In the genomic region with DNA sequence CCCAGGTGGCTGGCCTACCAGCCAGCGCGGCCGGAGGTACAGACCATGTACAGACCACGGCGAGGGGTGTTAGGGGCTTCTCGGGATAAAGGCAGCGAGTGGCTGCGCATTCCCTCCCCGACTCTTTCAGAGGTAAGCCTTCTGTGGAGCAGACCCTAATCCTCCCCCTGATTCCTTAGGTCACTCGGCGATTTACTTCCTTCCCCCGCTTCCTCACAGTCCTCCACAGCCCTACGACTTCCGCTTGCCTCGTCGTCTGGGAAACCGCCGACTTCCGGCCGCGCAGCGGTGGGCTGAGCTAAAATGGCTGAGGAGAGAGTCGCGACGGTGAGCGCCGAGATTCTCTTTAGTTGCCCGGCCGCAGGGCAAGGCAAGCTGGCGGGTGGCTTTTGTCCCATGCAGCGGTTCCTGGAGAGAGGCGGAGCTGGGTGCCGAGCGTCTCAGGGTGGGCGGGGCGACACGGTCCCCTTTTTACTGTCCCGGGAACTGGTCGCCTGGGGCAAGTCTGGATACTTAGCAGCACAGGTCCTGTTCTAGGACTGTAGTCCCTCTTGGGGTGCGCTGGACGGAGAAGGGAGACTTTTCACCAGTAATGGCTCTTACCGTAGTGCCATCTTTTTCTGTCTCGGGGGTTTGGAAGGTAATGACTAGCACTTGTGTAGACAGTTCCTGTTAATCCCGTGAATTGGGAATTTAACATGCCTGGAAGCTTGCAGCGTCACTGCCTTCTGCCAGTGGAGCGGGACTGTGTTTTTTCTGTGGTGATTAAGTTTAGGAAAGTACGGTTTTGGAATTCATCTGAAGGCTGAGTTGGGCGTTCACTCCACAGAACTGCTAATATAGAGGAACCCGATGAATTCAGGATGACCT, we compare ENCODE assay signal across 8 cellular contexts. TPM values are rescaled to one million over a fixed set of nuclear protein-coding genes. Genes with fewer than 3 reads are reported as not detected.
A peak's percentile ranks its signal among the peaks of the same experiment; 100 is the strongest.
DNase-seq lines count a peak whose midpoint lies in the region; ATAC-seq and TF ChIP-seq lines count a peak whose summit lies in the region.

A gene with protein sequence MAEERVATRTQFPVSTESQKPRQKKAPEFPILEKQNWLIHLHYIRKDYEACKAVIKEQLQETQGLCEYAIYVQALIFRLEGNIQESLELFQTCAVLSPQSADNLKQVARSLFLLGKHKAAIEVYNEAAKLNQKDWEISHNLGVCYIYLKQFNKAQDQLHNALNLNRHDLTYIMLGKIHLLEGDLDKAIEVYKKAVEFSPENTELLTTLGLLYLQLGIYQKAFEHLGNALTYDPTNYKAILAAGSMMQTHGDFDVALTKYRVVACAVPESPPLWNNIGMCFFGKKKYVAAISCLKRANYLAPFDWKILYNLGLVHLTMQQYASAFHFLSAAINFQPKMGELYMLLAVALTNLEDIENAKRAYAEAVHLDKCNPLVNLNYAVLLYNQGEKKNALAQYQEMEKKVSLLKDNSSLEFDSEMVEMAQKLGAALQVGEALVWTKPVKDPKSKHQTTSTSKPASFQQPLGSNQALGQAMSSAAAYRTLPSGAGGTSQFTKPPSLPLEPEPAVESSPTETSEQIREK (plus strand): TSS at position 283 of the 870 bp plus-strand sequence. CDS start 21 bp downstream, at position 304.
A gene with protein sequence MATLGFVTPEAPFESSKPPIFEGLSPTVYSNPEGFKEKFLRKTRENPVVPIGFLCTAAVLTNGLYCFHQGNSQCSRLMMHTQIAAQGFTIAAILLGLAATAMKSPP (minus strand): TSS at position 258 of the 870 bp plus-strand sequence. CDS start 9,808 bp downstream, outside the sequence.

- peak within 1 kb of the TSS; percentile 92 for H3K9ac ChIP-seq in mesendoderm (ENCODE audit: low read length)

- H4K5ac ChIP-seq in mesendoderm (ENCODE audit: low read length): peak within 1 kb of the TSS; percentile 91

- peak within 1 kb of the TSS; percentile 89 for H3K56ac ChIP-seq in mesendoderm (ENCODE audit: low read length)

- no peaks in the 10 kb centered on the region for H3K79me2 ChIP-seq in mesendoderm (ENCODE audit: control insufficient read depth, insufficient read depth, low read length)

- peaks cover 5% of the 10 kb centered on the region for H3K36me3 ChIP-seq in effector memory CD4-positive, alpha-beta T cell (ENCODE audit: control insufficient read depth, insufficient read depth, low read length)
- H3K36me3 ChIP-seq in mesendoderm (ENCODE audit: control insufficient read depth, insufficient read depth, low read length): no peaks in the 10 kb centered on the region

- no peaks in the 10 kb centered on the region for H3K27me3 ChIP-seq in effector memory CD4-positive, alpha-beta T cell (replicated peaks; ENCODE audit: control insufficient read depth, insufficient read depth, low read length, poor library complexity, severe bottlenecking)
- H3K27me3 ChIP-seq in mesendoderm (ENCODE audit: insufficient read depth, low read length, poor library complexity): no peaks in the 10 kb centered on the region

- H4K8ac ChIP-seq in mesendoderm (ENCODE audit: low read depth, low read length): no peak within 1 kb of the TSS

- no peak for TF ChIP-seq CTCF in AG10803 (conservative IDR thresholded peaks at IDR 0.05; ENCODE audit: low read length)

- ATAC-seq in GM19397 (IDR thresholded peaks at IDR 0.05; ENCODE audit: unreplicated experiment) (peak; percentile 93), HG03565 (IDR thresholded peaks at IDR 0.05; ENCODE audit: unreplicated experiment) (peak; percentile 81)

- H2BK15ac ChIP-seq in mesendoderm (replicated peaks; ENCODE audit: low read depth): no peak within 1 kb of the TSS

- no peaks in the 10 kb centered on the region for H3K79me1 ChIP-seq in mesendoderm (ENCODE audit: low read length)

- peak within 1 kb of the TSS; percentile 9 for H3K4ac ChIP-seq in mesendoderm (ENCODE audit: low read depth, low read length)

- no peak within 1 kb of the TSS for H2BK120ac ChIP-seq in mesendoderm (ENCODE audit: low read depth, low read length)

- no CpG with 5 or more reads among the region's 49 CpGs for WGBS in mesendoderm (ENCODE audit: extremely low coverage, insufficient coverage, low lambda C conversion rate)

- H2BK5ac ChIP-seq in mesendoderm (ENCODE audit: low read length): peak within 1 kb of the TSS; percentile 52

- H3K27ac ChIP-seq in effector memory CD4-positive, alpha-beta T cell (ENCODE audit: insufficient read depth, low read length, poor library complexity, severe bottlenecking): peak within 1 kb of the TSS; percentile 81
- peak within 1 kb of the TSS; percentile 84 for H3K27ac ChIP-seq in mesendoderm (ENCODE audit: low read depth, low read length)

- H3K9me3 ChIP-seq in effector memory CD4-positive, alpha-beta T cell (ENCODE audit: control insufficient read depth, low read length): no peaks in the 10 kb centered on the region

- H3K4me1 ChIP-seq in effector memory CD4-positive, alpha-beta T cell (ENCODE audit: control insufficient read depth, insufficient read depth, low read length, poor library complexity, severe bottlenecking): peaks cover 5% of the 10 kb centered on the region
- peaks cover 4% of the 10 kb centered on the region for H3K4me1 ChIP-seq in mesendoderm (ENCODE audit: control insufficient read depth, low read depth, low read length)

- peak within 1 kb of the TSS; percentile 97 for H3K4me2 ChIP-seq in mesendoderm (ENCODE audit: low read length)

- H3K18ac ChIP-seq in mesendoderm (ENCODE audit: low read length): peak within 1 kb of the TSS; percentile 89

- no peak within 1 kb of the TSS for H3K23ac ChIP-seq in mesendoderm (ENCODE audit: low read length)

- no peak within 1 kb of the TSS for H2AK5ac ChIP-seq in mesendoderm (ENCODE audit: low read length)

- peak; percentile 83 for DNase-seq in AG10803 (ENCODE audit: low read depth)
- DNase-seq in activated CD4-positive, alpha-beta T cell treated with anti-CD3 and anti-CD28 coated beads, Interleukin-2, amount 50 U/mL, for 24 hours (ENCODE audit: low read depth in 1 of 2, low spot score in 1 of 2): peak; percentile 77 to 80
- peak; percentile 71 to 77 (median 73) for DNase-seq in effector memory CD4-positive, alpha-beta T cell
- peak; percentile 98 for DNase-seq in mesendoderm
- peak; percentile 83 for DNase-seq in stimulated activated CD8-positive, alpha-beta memory T cell treated with anti-CD3 and anti-CD28 coated beads, Interleukin-15, amount 100 ng/mL, for 48 hours (ENCODE audit: low read depth in 2 of 2)
- DNase-seq in NCI-H1436 treated with DMSO at 0.1 percent for 48 hours (lab: John Stamatoyannopoulos, UW): no peak

- H3K4me3 ChIP-seq in AG10803 (ENCODE audit: low read length): peak within 1 kb of the TSS; percentile 73
- H3K4me3 ChIP-seq in effector memory CD4-positive, alpha-beta T cell (ENCODE audit: insufficient read depth, low read depth, low read length, poor library complexity, severe bottlenecking): peak within 1 kb of the TSS; percentile 87
- peak within 1 kb of the TSS; percentile 89 for H3K4me3 ChIP-seq in mesendoderm (ENCODE audit: low read length)

RNA-seq across cellular contexts. Expression of the first gene that starts in this region (rescaled TPM):
- 18.6 TPM for polyA plus RNA-seq in mesendoderm (2013, experiment 1 of 2)
- polyA plus RNA-seq in mesendoderm (2013, experiment 2 of 2): 18.6 TPM

RNA-seq across cellular contexts. Expression of the second gene that starts in this region (rescaled TPM):
- polyA plus RNA-seq in mesendoderm (2013, experiment 1 of 2): not detected
- not detected for polyA plus RNA-seq in mesendoderm (2013, experiment 2 of 2)
